Comparison of ENCODE assay signal across 9 cellular contexts in the genomic region with DNA sequence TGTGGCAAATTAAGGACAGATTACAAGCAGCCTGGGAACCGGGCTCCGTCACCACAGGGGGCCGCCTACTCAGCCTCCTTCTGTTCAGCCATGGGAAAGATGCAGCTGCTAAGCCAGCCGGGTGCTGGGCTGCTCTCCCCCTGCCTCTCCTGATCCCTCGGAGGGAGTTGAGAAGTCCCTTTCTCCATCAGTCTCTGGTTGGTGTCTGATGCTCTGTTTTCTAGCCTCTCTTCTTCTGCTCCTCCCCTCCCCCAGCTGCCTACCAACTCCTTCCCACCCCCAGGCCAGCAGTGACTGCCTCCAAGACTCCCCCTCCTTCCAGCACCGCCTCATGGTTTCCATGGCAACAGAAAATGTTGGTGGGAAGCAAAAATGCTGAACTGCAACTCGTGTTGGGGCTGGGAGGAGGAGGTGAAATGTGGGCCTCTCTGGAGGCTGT.
DNase-seq lines count a peak whose midpoint lies in the region; ATAC-seq, FAIRE-seq and TF ChIP-seq lines count a peak whose summit lies in the region.
"Had no signal": no experiment of that assay in that cellular context is flagged by ENCODE, and none has a peak within 500 bp of the region (broad histone marks: within the 10 kb centered on the region; RNA-seq: fewer than 3 reads in every experiment).

No MANE protein-coding gene starts in this region.

- no peaks in the 10 kb centered on the region for H3K9me3 ChIP-seq in endodermal cell (ENCODE audit: control insufficient read depth, low read length)
- H3K9me3 ChIP-seq in prostate gland = no peaks in the 10 kb centered on the region

- H3K27me3 ChIP-seq in endodermal cell (ENCODE audit: control insufficient read depth, insufficient read depth, low read length, poor library complexity, severe bottlenecking) (no peaks in the 10 kb centered on the region), prostate gland (replicated peaks; ENCODE audit: insufficient read depth) (no peaks in the 10 kb centered on the region)

- no peak overlapping the region for H3K9ac ChIP-seq in endodermal cell (ENCODE audit: extremely low read depth, low read length, poor library complexity, severe bottlenecking)

- H3K36me3 ChIP-seq in endodermal cell (ENCODE audit: control insufficient read depth, insufficient read depth, low read length) = no peaks in the 10 kb centered on the region
- H3K36me3 ChIP-seq in prostate gland = no peaks in the 10 kb centered on the region

- intact Hi-C loops in posterior cingulate gyrus (cut with DNase I) = no loop called here
- intact Hi-C loops in prostate gland (cut with DNase I) = no loop called here

- H3K4me3 Mint-ChIP-seq in endodermal cell = no peak overlapping the region

- H3K27ac Mint-ChIP-seq in endodermal cell = no peak overlapping the region

- TF ChIP-seq POLR2A in prostate gland (IDR thresholded peaks at IDR 0.05) = no peak

- no peak for ATAC-seq in HG02973 (IDR thresholded peaks at IDR 0.05; ENCODE audit: unreplicated experiment)

- H3K4me1 ChIP-seq in endodermal cell (ENCODE audit: control insufficient read depth, insufficient read depth, low read length) = no peaks in the 10 kb centered on the region
- H3K4me1 ChIP-seq in prostate gland (replicated peaks) = no peaks in the 10 kb centered on the region

- WGBS in endodermal cell (ENCODE audit: insufficient coverage in 1 of 2, insufficient read length in 1 of 2), 2 experiments = 12 to 34% methylated on average over 3 to 7 of the region's 7 CpGs
- WGBS in prostate gland = 10% methylated on average over 7 of the region's 7 CpGs

- no peaks in the 10 kb centered on the region for H3K9me3 Mint-ChIP-seq in endodermal cell

- no peak overlapping the region for H3K4me3 ChIP-seq in endodermal cell (ENCODE audit: low read length)
- H3K4me3 ChIP-seq in prostate gland = no peak overlapping the region

- H3K4me1 Mint-ChIP-seq in endodermal cell = no peaks in the 10 kb centered on the region

- TF ChIP-seq CTCF in endodermal cell (conservative IDR thresholded peaks at IDR 0.05) = no peak
- no peak for TF ChIP-seq CTCF in prostate gland (IDR thresholded peaks at IDR 0.05)

- H3K27ac ChIP-seq in endodermal cell (ENCODE audit: low read depth, low read length) = peak overlapping the region; percentile 71
- H3K27ac ChIP-seq in prostate gland = no peak overlapping the region

- DNase-seq in GM19239 (ENCODE audit: insufficient read length, low spot score) (no peak), MV-4-11 (lab: John Stamatoyannopoulos, UW) (peak; percentile 73), endodermal cell (peak; percentile 95), posterior cingulate gyrus (peak in 9 of 10 donors; percentile 21 to 95 (median 67)), prostate gland (ENCODE audit: low spot score) (no peak), NCI-H2029 (lab: John Stamatoyannopoulos, UW) (no peak)
- no peak for DNase-seq in stimulated activated CD4-positive, alpha-beta T cell treated with anti-CD3 and anti-CD28 coated beads, Interleukin-4, amount 100 ng/mL, for 1 hour
- DNase-seq: IMR-90 had no signal

- peak; percentile 64 for FAIRE-seq in GM19239 (lab: Jason Lieb, UNC)

- no peaks in the 10 kb centered on the region for H3K27me3 Mint-ChIP-seq in endodermal cell (ENCODE audit: insufficient read depth)

- no peaks in the 10 kb centered on the region for H3K36me3 Mint-ChIP-seq in endodermal cell (ENCODE audit: low read depth)

Comparison
In these comparisons a context has a peak if more than half of its experiments do, and no peak if none do; other contexts are left out.
1. DNase-seq: peak in MV-4-11 (single experiment), endodermal cell (single experiment) and posterior cingulate gyrus (9 of 10); none in GM19239 (single experiment), stimulated activated CD4-positive, alpha-beta T cell treated with anti-CD3 and anti-CD28 coated beads, Interleukin-4, amount 100 ng/mL, for 1 hour (single experiment), prostate gland (single experiment) and NCI-H2029 (single experiment).